ENCODE assay signal across 29 cellular contexts in genomic region chr1:117586337-117586736, GRCh38.
"Had no signal": no experiment of that assay in that cellular context is flagged by ENCODE, and none has a peak within 500 bp of the region (broad histone marks: within the 10 kb centered on the region; RNA-seq: fewer than 3 reads in every experiment).

No MANE protein-coding gene starts in this region.

- H3K9me3 Mint-ChIP-seq: immature natural killer cell; mesothelial cell of epicardium; natural killer cell treated with Interleukin-12 subunit alpha and Interleukin-12 subunit beta and Interleukin-15 and Interleukin-18, amount 100 ng/mL, for 72 hours; stimulated activated effector memory CD8-positive, alpha-beta T cell treated with anti-CD3 and anti-CD28 coated beads, Interleukin-12 subunit alpha, Interleukin-12 subunit beta, amount 100 ng/mL, for 72 hours; stimulated activated naive CD8-positive, alpha-beta T cell treated with anti-CD3 and anti-CD28 coated beads, Interleukin-15, Interleukin-2, amounts not matched to agents 100 ng/mL and 50 ng/mL, for 24 hours had no signal

- H3K27me3 ChIP-seq: heart left ventricle, left lung, sigmoid colon, spleen, suprapubic skin, tibial artery, upper lobe of right lung, uterus had no signal

- H3K4me1 Mint-ChIP-seq: mesothelial cell of epicardium had no signal

- H3K4me3 ChIP-seq: heart left ventricle, left lung, lower lobe of right lung, prostate gland, sigmoid colon, spleen, suprapubic skin, thoracic aorta, tibial artery, upper lobe of right lung, uterus had no signal

- H3K27ac Mint-ChIP-seq: immature natural killer cell; mesothelial cell of epicardium; naive B cell; natural killer cell treated with Interleukin-12 subunit alpha and Interleukin-12 subunit beta and Interleukin-15 and Interleukin-18, amount 100 ng/mL, for 72 hours; stimulated activated effector memory CD8-positive, alpha-beta T cell treated with anti-CD3 and anti-CD28 coated beads, Interleukin-12 subunit alpha, Interleukin-12 subunit beta, amount 100 ng/mL, for 72 hours; stimulated activated naive CD8-positive, alpha-beta T cell treated with anti-CD3 and anti-CD28 coated beads, Interleukin-15, Interleukin-2, amounts not matched to agents 100 ng/mL and 50 ng/mL, for 24 hours had no signal

- ATAC-seq: heart left ventricle; left colon; left lung; lower lobe of right lung; natural killer cell treated with Interleukin-12 subunit alpha and Interleukin-12 subunit beta and Interleukin-15 and Interleukin-18, amount 100 ng/mL, for 72 hours; right cardiac atrium; stimulated activated effector memory CD8-positive, alpha-beta T cell treated with anti-CD3 and anti-CD28 coated beads, Interleukin-12 subunit alpha, Interleukin-12 subunit beta, amount 100 ng/mL, for 72 hours; upper lobe of right lung had no signal

- H3K4me3 Mint-ChIP-seq: immature natural killer cell; mesothelial cell of epicardium; naive B cell; natural killer cell treated with Interleukin-12 subunit alpha and Interleukin-12 subunit beta and Interleukin-15 and Interleukin-18, amount 100 ng/mL, for 72 hours; stimulated activated effector memory CD8-positive, alpha-beta T cell treated with anti-CD3 and anti-CD28 coated beads, Interleukin-12 subunit alpha, Interleukin-12 subunit beta, amount 100 ng/mL, for 72 hours; stimulated activated naive CD8-positive, alpha-beta T cell treated with anti-CD3 and anti-CD28 coated beads, Interleukin-15, Interleukin-2, amounts not matched to agents 100 ng/mL and 50 ng/mL, for 24 hours had no signal

- H3K36me3 ChIP-seq: heart left ventricle, left lung, lower lobe of right lung, prostate gland, sigmoid colon, spleen, suprapubic skin, thoracic aorta, tibial artery, upper lobe of right lung, uterus had no signal

- H3K9me3 ChIP-seq: heart left ventricle, left lung, lower lobe of right lung, prostate gland, sigmoid colon, spleen, suprapubic skin, thoracic aorta, tibial artery, upper lobe of right lung, uterus had no signal

- H3K27ac ChIP-seq: heart left ventricle, left lung, lower lobe of right lung, parathyroid adenoma, sigmoid colon, spleen, suprapubic skin, thoracic aorta, tibial artery, upper lobe of right lung, uterus had no signal

- H3K27me3 Mint-ChIP-seq: stimulated activated naive CD8-positive, alpha-beta T cell treated with anti-CD3 and anti-CD28 coated beads, Interleukin-15, Interleukin-2, amounts not matched to agents 100 ng/mL and 50 ng/mL, for 24 hours had no signal

- H3K4me1 ChIP-seq: left lung, parathyroid adenoma, sigmoid colon, spleen, uterus had no signal

- H3K36me3 Mint-ChIP-seq: immature natural killer cell; mesothelial cell of epicardium; natural killer cell treated with Interleukin-12 subunit alpha and Interleukin-12 subunit beta and Interleukin-15 and Interleukin-18, amount 100 ng/mL, for 72 hours had no signal

- DNase-seq: heart left ventricle; hypothalamus; immature natural killer cell; kidney; left colon; left lung; lower lobe of right lung; mammary epithelial cell; mesenchymal stem cell; naive B cell; retina; right cardiac atrium; small intestine; stimulated activated CD4-positive, alpha-beta T cell treated with anti-CD3 and anti-CD28 coated beads, Interleukin-4, amount 100 ng/mL, for 24 hours; stimulated activated naive CD4-positive, alpha-beta T cell; trophoblast cell; uterus had no signal
